In the genomic region with DNA sequence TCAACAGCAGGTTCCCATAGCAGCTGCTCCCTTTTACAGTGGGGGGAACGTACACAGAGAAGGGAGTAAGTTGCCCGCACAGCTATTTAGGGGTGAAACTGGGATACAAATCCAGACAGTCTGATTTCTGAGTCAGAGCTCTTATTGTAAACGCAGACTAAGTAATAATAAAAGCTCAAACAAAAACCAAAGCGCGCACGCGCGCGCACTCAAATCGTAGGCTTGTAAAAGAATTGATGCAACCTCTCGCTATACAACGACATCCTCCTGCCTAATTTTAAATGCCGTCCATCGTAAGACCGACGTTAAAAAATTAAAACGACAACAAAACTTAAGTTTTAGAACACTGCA, we compare ENCODE assay signal across 8 cellular contexts. TPM values are rescaled to one million over a fixed set of nuclear protein-coding genes. Genes with fewer than 3 reads are reported as not detected.
DNase-seq lines count a peak whose midpoint lies in the region; ATAC-seq, FAIRE-seq and TF ChIP-seq lines count a peak whose summit lies in the region.

No MANE protein-coding gene starts in this region.

- no peak for TF ChIP-seq CTCF in pancreas (IDR thresholded peaks at IDR 0.05)

- 43% methylated on average over 17 of the region's 17 CpGs for WGBS in HUES64
- WGBS in pancreas, 2 donors, result 25 to 27% methylated on average over 17 of the region's 17 CpGs

- H3K9ac ChIP-seq in HUES64 (ENCODE audit: low read depth, low read length), result peak overlapping the region; percentile 55; the same call in 1 of the 2 replicates

- H3K9me3 ChIP-seq in HUES64 (ENCODE audit: insufficient read depth, low read depth, low read length) (no peaks in the 10 kb centered on the region), pancreas (no peaks in the 10 kb centered on the region)

- DNase-seq in ELR (ENCODE audit: low read depth) (peak; percentile 72), globus pallidus (ENCODE audit: low spot score) (peak; percentile 54), pancreas (no peak), NCI-H345 treated with DMSO at 0.1 percent for 48 hours (lab: John Stamatoyannopoulos, UW; ENCODE audit: unreplicated experiment) (no peak), glomerular visceral epithelial cell (ENCODE audit: extremely low spot score) (no peak)
- DNase-seq in activated naive CD4-positive, alpha-beta T cell treated with Interleukin-2 at 50 U/mL for 16 hours, result peak; percentile 20

- ATAC-seq in pancreas (peak in 1 of 4 donors; percentile 4), GM18873 (IDR thresholded peaks at IDR 0.05; ENCODE audit: low FRiP score, unreplicated experiment) (no peak)

- H3K4me1 ChIP-seq in HUES64 (ENCODE audit: insufficient read depth, low read length) (peaks cover 57% of the 10 kb centered on the region), pancreas (peaks cover 7 to 16% (median 14%) of the 10 kb centered on the region in 3 donors)

- intact Hi-C loops in pancreas (cut with DNase I), result no loop called here

- H3K27ac ChIP-seq in HUES64 (ENCODE audit: low read depth, low read length) (no peak overlapping the region), pancreas (peak overlapping the region in 1 of 4 donors; percentile 58)

- H3K27me3 ChIP-seq in HUES64 (ENCODE audit: insufficient read depth, low read length), result peaks cover 46% of the 10 kb centered on the region
- H3K27me3 ChIP-seq in pancreas, result no peaks in the 10 kb centered on the region

- H3K4me3 ChIP-seq in HUES64 (ENCODE audit: low read length) (peak overlapping the region; percentile 68), pancreas (peak overlapping the region; percentile 20 to 81 (median 55))

- FAIRE-seq in pancreas (lab: Jason Lieb, UNC), result no peak

- peaks cover 15% of the 10 kb centered on the region for H3K36me3 ChIP-seq in HUES64 (ENCODE audit: insufficient read depth, low read length)
- no peaks in the 10 kb centered on the region for H3K36me3 ChIP-seq in pancreas

RNA-seq across cellular contexts. Expression of a gene that starts 0.7 kb away (rescaled TPM):
- polyA plus RNA-seq in HUES64 (2013, experiment 1 of 2), result 23.0 TPM
- 39.7 TPM for polyA plus RNA-seq in HUES64 (2013, experiment 2 of 2)
- 1 to 10 TPM in 3 of 6 donors, under 1 TPM in 3; 0.69 to 7.5 (median 1.2) TPM for total RNA-seq in pancreas
- polyA plus RNA-seq in pancreas, result 1 to 10 TPM in 1 of 2 donors, under 1 TPM in 1; 0.80 to 1.3 TPM

Comparison
In these comparisons a context has a peak if more than half of its experiments do, and no peak if none do; other contexts are left out.
1. DNase-seq: peak in ELR (single experiment), activated naive CD4-positive, alpha-beta T cell treated with Interleukin-2 at 50 U/mL for 16 hours (single experiment) and globus pallidus (single experiment); none in pancreas (0 of 6), NCI-H345 treated with DMSO at 0.1 percent for 48 hours (single experiment) and glomerular visceral epithelial cell (single experiment).